ENCODE assay signal across 25 cellular contexts in the genomic region with DNA sequence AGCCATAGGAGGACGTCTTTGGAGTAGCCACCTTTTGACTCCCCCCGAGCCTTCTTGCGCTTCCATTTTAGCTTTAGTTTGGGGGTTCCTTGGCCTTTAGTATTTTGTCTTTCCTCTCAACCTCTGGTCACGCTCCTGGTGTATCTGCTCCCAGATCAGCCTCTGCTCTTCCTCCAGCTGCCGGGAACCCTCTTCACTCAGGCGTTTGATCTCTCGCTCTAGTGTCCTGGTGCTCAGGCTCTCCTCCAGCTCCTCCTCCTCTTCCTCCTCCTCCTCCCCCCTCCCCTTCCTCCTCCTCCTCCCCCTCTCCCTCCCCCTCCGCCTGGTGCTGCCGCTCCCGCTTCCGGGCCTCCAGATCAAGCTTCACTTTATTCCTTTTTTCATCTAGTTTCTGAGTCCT.
"Had no signal": no experiment of that assay in that cellular context is flagged by ENCODE, and none has a peak within 500 bp of the region (broad histone marks: within the 10 kb centered on the region; RNA-seq: fewer than 3 reads in every experiment).

No MANE protein-coding gene starts in this region.

- DNase-seq: islet precursor cell; kidney glomerular epithelial cell; left cardiac atrium; left lung; lower lobe of right lung; mammary epithelial cell; mesenchymal stem cell; naive thymus-derived CD8-positive, alpha-beta T cell; ovary; stimulated activated CD4-positive, alpha-beta T cell treated with anti-CD3 and anti-CD28 coated beads, Interleukin-1b, Interleukin-23, amount 100 ng/mL, for 48 hours; stimulated activated CD4-positive, alpha-beta T cell treated with anti-CD3 and anti-CD28 coated beads, Interleukin-2, amount 100 ng/mL, for 48 hours; stimulated activated CD4-positive, alpha-beta T cell treated with anti-CD3 and anti-CD28 coated beads, Interleukin-4, amount 100 ng/mL, for 4 hours; stimulated activated CD8-positive, alpha-beta memory T cell treated with anti-CD3 and anti-CD28 coated beads, Interleukin-4, amount 100 ng/mL, for 48 hours; stimulated activated naive CD8-positive, alpha-beta T cell treated with anti-CD3 and anti-CD28 coated beads, Interleukin-15, Interleukin-2, amounts not matched to agents 100 U/mL and 50 U/mL, for 24 hours; stomach; trophoblast cell; uterus had no signal

- H3K27ac ChIP-seq: hepatocyte, left lung, lower lobe of right lung, ovary, right atrium auricular region, right lobe of liver, stomach, suprapubic skin, thoracic aorta, tibial artery, uterus had no signal

- ATAC-seq: left cardiac atrium; left lung; lower lobe of right lung; naive thymus-derived CD8-positive, alpha-beta T cell; right lobe of liver; stimulated activated memory B cell treated with anti-CD40 and anti-IgM and Interleukin-4, amounts not matched to agents 10 μg/mL and 1 μg/mL and 100 μg/mL, for 72 hours; stimulated activated naive CD8-positive, alpha-beta T cell treated with anti-CD3 and anti-CD28 coated beads, Interleukin-15, Interleukin-2, amounts not matched to agents 100 U/mL and 50 U/mL, for 24 hours had no signal

- H3K9me3 ChIP-seq: left lung, lower lobe of right lung, ovary, right atrium auricular region, right lobe of liver, stomach, suprapubic skin, thoracic aorta, tibial artery, uterus had no signal

- H3K27me3 ChIP-seq: hepatocyte, left lung, ovary, right atrium auricular region, right lobe of liver, stomach, suprapubic skin, tibial artery, uterus had no signal

- H3K36me3 ChIP-seq: left lung, lower lobe of right lung, ovary, right atrium auricular region, right lobe of liver, stomach, suprapubic skin, thoracic aorta, tibial artery, uterus had no signal

- H3K4me1 ChIP-seq: left lung, lower lobe of right lung, right atrium auricular region, right lobe of liver, stomach, suprapubic skin, tibial artery, uterus had no signal

- H3K4me3 ChIP-seq: hepatocyte, left lung, lower lobe of right lung, ovary, right atrium auricular region, right lobe of liver, smooth muscle cell, stomach, suprapubic skin, thoracic aorta, tibial artery, uterus had no signal
